In genomic region chr17:34001246-34001645, GRCh38 we compare ENCODE assay signal across 38 cellular contexts.
"Had no signal": no experiment of that assay in that cellular context is flagged by ENCODE, and none has a peak within 500 bp of the region (broad histone marks: within the 10 kb centered on the region; RNA-seq: fewer than 3 reads in every experiment).

No MANE protein-coding gene starts in this region.

- H3K4me3 ChIP-seq: adrenal gland, ascending aorta, body of pancreas, breast epithelium, cardiac muscle cell had no signal

- H3K27ac Mint-ChIP-seq: activated naive CD4-positive, alpha-beta T cell treated with anti-CD3 and anti-CD28 coated beads for 36 hours; activated naive CD4-positive, alpha-beta T cell treated with anti-CD3 and anti-CD28 coated beads, Interleukin-2, amount 10 ng/mL, durations not matched to agents 7 days and 5 days; activated naive CD4-positive, alpha-beta T cell treated with anti-CD3 and anti-CD28 coated beads, Interleukin-2, amount 50 U/mL, for 24 hours; activated naive CD4-positive, alpha-beta T cell treated with anti-CD3 and anti-CD28 coated beads, Interleukin-2, amount 50 U/mL, for 72 hours; activated naive CD8-positive, alpha-beta T cell; activated naive CD8-positive, alpha-beta T cell treated with anti-CD3 and anti-CD28 coated beads for 36 hours; activated naive CD8-positive, alpha-beta T cell treated with anti-CD3 and anti-CD28 coated beads, Interleukin-2, amount 10 ng/mL, durations not matched to agents 7 days and 5 days; activated naive CD8-positive, alpha-beta T cell treated with anti-CD3 and anti-CD28 coated beads, Interleukin-2, amount 50 U/mL, for 24 hours; activated T-cell treated with anti-CD3 and anti-CD28 coated beads, Interleukin-2, amount 50 U/mL, for 24 hours; activated T-cell treated with anti-CD3 and anti-CD28 coated beads, Interleukin-2, amount 50 U/mL, for 72 hours; activated T-helper 1 cell treated with anti-CD3 and anti-CD28 coated beads, Interleukin-12 subunit alpha, Interleukin-12 subunit beta, Interleukin-2, Interleukin-4 antibody, amounts not matched to agents 30 ng/mL and 10 ng/mL and 1 ng/mL, durations not matched to agents 14 hours and 24 hours and 36 hours; activated T-helper 17 cell treated with anti-CD3 and anti-CD28 coated beads, Interleukin-2, amount 50 U/mL, for 72 hours; activated T-helper 2 cell treated with anti-CD3 and anti-CD28 coated beads, Interferon-gamma antibody, Interleukin-2, Interleukin-4, amounts not matched to agents 10 μg/mL and 5 μg/mL and 100 μg/mL, durations not matched to agents 14 hours and 24 hours and 36 hours; brain had no signal

- H3K27ac ChIP-seq: adrenal gland, ascending aorta, body of pancreas, brain microvascular endothelial cell, breast epithelium, cardiac muscle cell had no signal

- H3K4me3 Mint-ChIP-seq: activated naive CD4-positive, alpha-beta T cell treated with anti-CD3 and anti-CD28 coated beads for 36 hours; activated naive CD4-positive, alpha-beta T cell treated with anti-CD3 and anti-CD28 coated beads, Interleukin-2, amount 10 ng/mL, durations not matched to agents 7 days and 5 days; activated naive CD4-positive, alpha-beta T cell treated with anti-CD3 and anti-CD28 coated beads, Interleukin-2, amount 50 U/mL, for 24 hours; activated naive CD8-positive, alpha-beta T cell; activated naive CD8-positive, alpha-beta T cell treated with anti-CD3 and anti-CD28 coated beads for 36 hours; activated naive CD8-positive, alpha-beta T cell treated with anti-CD3 and anti-CD28 coated beads, Interleukin-2, amount 10 ng/mL, durations not matched to agents 7 days and 5 days; activated naive CD8-positive, alpha-beta T cell treated with anti-CD3 and anti-CD28 coated beads, Interleukin-2, amount 50 U/mL, for 24 hours; activated T-cell treated with anti-CD3 and anti-CD28 coated beads, Interleukin-2, amount 50 U/mL, for 24 hours; activated T-cell treated with anti-CD3 and anti-CD28 coated beads, Interleukin-2, amount 50 U/mL, for 4 hours; activated T-cell treated with anti-CD3 and anti-CD28 coated beads, Interleukin-2, amount 50 U/mL, for 72 hours; activated T-helper 1 cell treated with anti-CD3 and anti-CD28 coated beads, Interleukin-12 subunit alpha, Interleukin-12 subunit beta, Interleukin-2, Interleukin-4 antibody, amounts not matched to agents 30 ng/mL and 10 ng/mL and 1 ng/mL, durations not matched to agents 14 hours and 24 hours and 36 hours; activated T-helper 17 cell treated with anti-CD3 and anti-CD28 coated beads, Interleukin-2, amount 50 U/mL, for 72 hours; brain; central memory CD8-positive, alpha-beta T cell had no signal

- H3K9me3 ChIP-seq: body of pancreas had no signal

- H3K4me1 Mint-ChIP-seq: activated naive CD4-positive, alpha-beta T cell treated with anti-CD3 and anti-CD28 coated beads, Interleukin-2, amount 10 ng/mL, durations not matched to agents 7 days and 5 days; activated naive CD4-positive, alpha-beta T cell treated with anti-CD3 and anti-CD28 coated beads, Interleukin-2, amount 50 U/mL, for 24 hours; activated naive CD8-positive, alpha-beta T cell treated with anti-CD3 and anti-CD28 coated beads for 36 hours; activated naive CD8-positive, alpha-beta T cell treated with anti-CD3 and anti-CD28 coated beads, Interleukin-2, amount 10 ng/mL, durations not matched to agents 7 days and 5 days; activated naive CD8-positive, alpha-beta T cell treated with anti-CD3 and anti-CD28 coated beads, Interleukin-2, amount 50 U/mL, for 24 hours; activated T-helper 17 cell treated with anti-CD3 and anti-CD28 coated beads, Interleukin-2, amount 50 U/mL, for 72 hours; brain; central memory CD8-positive, alpha-beta T cell had no signal

- H3K4me1 ChIP-seq: adrenal gland, ascending aorta, body of pancreas, breast epithelium had no signal

- H3K36me3 Mint-ChIP-seq: activated naive CD4-positive, alpha-beta T cell treated with anti-CD3 and anti-CD28 coated beads, Interleukin-2, amount 10 ng/mL, durations not matched to agents 7 days and 5 days; activated naive CD8-positive, alpha-beta T cell treated with anti-CD3 and anti-CD28 coated beads for 36 hours; activated naive CD8-positive, alpha-beta T cell treated with anti-CD3 and anti-CD28 coated beads, Interleukin-2, amount 10 ng/mL, durations not matched to agents 7 days and 5 days had no signal

- ATAC-seq: activated naive CD4-positive, alpha-beta T cell treated with anti-CD3 and anti-CD28 coated beads, Interleukin-2, amount 50 U/mL, for 72 hours; activated naive CD8-positive, alpha-beta T cell treated with anti-CD3 and anti-CD28 coated beads, Interleukin-2, amount 50 U/mL, for 24 hours; activated T-cell treated with anti-CD3 and anti-CD28 coated beads, Interleukin-2, amount 50 U/mL, for 4 hours; activated T-cell treated with anti-CD3 and anti-CD28 coated beads, Interleukin-2, amount 50 U/mL, for 72 hours; activated T-helper 17 cell treated with anti-CD3 and anti-CD28 coated beads, Interleukin-2, amount 50 U/mL, for 72 hours; body of pancreas had no signal

- H3K36me3 ChIP-seq: adrenal gland, ascending aorta, brain microvascular endothelial cell, breast epithelium, cardiac muscle cell had no signal

- DNase-seq: activated effector memory CD4-positive, alpha-beta T cell treated with anti-CD3 and anti-CD28 coated beads, Interleukin-2, amount 50 U/mL, for 16 hours; activated effector memory CD4-positive, alpha-beta T cell treated with Interleukin-2 at 50 U/mL for 16 hours; activated gamma-delta T cell; activated gamma-delta T cell treated with Interleukin-2 at 50 U/mL for 16 hours; activated naive CD4-positive, alpha-beta T cell; activated naive CD4-positive, alpha-beta T cell treated with anti-CD3 and anti-CD28 coated beads for 36 hours; activated naive CD4-positive, alpha-beta T cell treated with anti-CD3 and anti-CD28 coated beads, Interleukin-2, amount 10 ng/mL, durations not matched to agents 7 days and 5 days; activated naive CD4-positive, alpha-beta T cell treated with anti-CD3 and anti-CD28 coated beads, Interleukin-2, amount 50 U/mL, for 16 hours; activated naive CD4-positive, alpha-beta T cell treated with Interleukin-2 at 50 U/mL for 16 hours; activated naive CD8-positive, alpha-beta T cell treated with anti-CD3 and anti-CD28 coated beads for 36 hours; activated naive CD8-positive, alpha-beta T cell treated with anti-CD3 and anti-CD28 coated beads, Interleukin-2, amount 10 ng/mL, durations not matched to agents 7 days and 5 days; activated naive CD8-positive, alpha-beta T cell treated with anti-CD3 and anti-CD28 coated beads, Interleukin-2, amount 50 U/mL, for 24 hours; activated T-cell treated with anti-CD3 and anti-CD28 coated beads for 4 hours; activated T-cell treated with anti-CD3 and anti-CD28 coated beads, Interleukin-2, amount 50 U/mL, for 1 hour; activated T-cell treated with anti-CD3 and anti-CD28 coated beads, Interleukin-2, amount 50 U/mL, for 24 hours; activated T-cell treated with anti-CD3 and anti-CD28 coated beads, Interleukin-2, amount 50 U/mL, for 4 hours; activated T-cell treated with anti-CD3 and anti-CD28 coated beads, Interleukin-2, amount 50 U/mL, for 48 hours; activated T-cell treated with anti-CD3 and anti-CD28 coated beads, Interleukin-2, amount 50 U/mL, for 72 hours; adrenal gland; amniotic stem cell; amygdala; anterior cingulate cortex; body of pancreas; brain microvascular endothelial cell; caudate nucleus; central memory CD4-positive, alpha-beta T cell; cerebellar nuclear complex had no signal

- H3K27me3 ChIP-seq: adrenal gland, ascending aorta, body of pancreas, brain microvascular endothelial cell, cardiac muscle cell had no signal
